In genomic region chr11:1090600-1091331, GRCh38 we compare ENCODE assay signal across 28 cellular contexts. TPM values are rescaled to one million over a fixed set of nuclear protein-coding genes. Genes with fewer than 3 reads are reported as not detected.
DNase-seq lines count a peak whose midpoint lies in the region; ATAC-seq and TF ChIP-seq lines count a peak whose summit lies in the region.
"Had no signal": no experiment of that assay in that cellular context is flagged by ENCODE, and none has a peak within 500 bp of the region (broad histone marks: within the 10 kb centered on the region; RNA-seq: fewer than 3 reads in every experiment).

No MANE protein-coding gene starts in this region.

- H3K36me3 ChIP-seq in right atrium auricular region: no peaks in the 10 kb centered on the region
- no peaks in the 10 kb centered on the region for H3K36me3 ChIP-seq in neural progenitor cell
- H3K36me3 ChIP-seq: BLaER1 treated with 17β-estradiol and CSF1 and Interleukin-3, amounts not matched to agents 10 nM and 100 nM; Peyer's patch had no signal

- H3K27me3 ChIP-seq in right atrium auricular region (no peaks in the 10 kb centered on the region), right cardiac atrium (ENCODE audit: control insufficient read depth, insufficient read depth) (no peaks in the 10 kb centered on the region), neural progenitor cell (no peaks in the 10 kb centered on the region)
- H3K27me3 ChIP-seq: BLaER1 treated with 17β-estradiol and CSF1 and Interleukin-3, amounts not matched to agents 10 nM and 100 nM; Peyer's patch had no signal

- H3F3A ChIP-seq in neural progenitor cell (ENCODE audit: low read depth): peaks cover 10% of the 10 kb centered on the region

- H3K9me3 ChIP-seq in right atrium auricular region: no peaks in the 10 kb centered on the region
- H3K9me3 ChIP-seq in right cardiac atrium (ENCODE audit: control insufficient read depth, low read length): no peaks in the 10 kb centered on the region
- no peaks in the 10 kb centered on the region for H3K9me3 ChIP-seq in neural progenitor cell (ENCODE audit: low read depth)
- H3K9me3 ChIP-seq: Peyer's patch had no signal

- no peaks in the 10 kb centered on the region for H3K79me2 ChIP-seq in neural progenitor cell (ENCODE audit: low read depth)

- no peak overlapping the region for H3K9ac ChIP-seq in neural progenitor cell
- H3K9ac ChIP-seq: BLaER1 treated with 17β-estradiol and CSF1 and Interleukin-3, amounts not matched to agents 10 nM and 100 nM; GM23248 had no signal

- intact Hi-C loops in Right ventricle myocardium inferior (cut with DNase I) (no loop called here), right cardiac atrium (cut with DNase I) (no loop called here)

- H3K27me3 Mint-ChIP-seq in neural progenitor cell (ENCODE audit: insufficient read depth, low read depth): peaks cover 13% of the 10 kb centered on the region
- H3K27me3 Mint-ChIP-seq in stimulated activated memory B cell treated with anti-CD40 and anti-IgM and Interleukin-4, amounts not matched to agents 10 μg/mL and 1 μg/mL and 100 μg/mL, for 72 hours: no peaks in the 10 kb centered on the region
- H3K27me3 Mint-ChIP-seq: CD4-positive, alpha-beta memory T cell had no signal

- peak overlapping the region; percentile 78 for H3K27ac Mint-ChIP-seq in neural progenitor cell
- no peak overlapping the region for H3K27ac Mint-ChIP-seq in stimulated activated memory B cell treated with anti-CD40 and anti-IgM and Interleukin-4, amounts not matched to agents 10 μg/mL and 1 μg/mL and 100 μg/mL, for 72 hours
- H3K27ac Mint-ChIP-seq: CD4-positive, alpha-beta memory T cell had no signal

- H3K4me1 ChIP-seq in right atrium auricular region (no peaks in the 10 kb centered on the region), right cardiac atrium (ENCODE audit: control insufficient read depth, insufficient read depth, low read length) (no peaks in the 10 kb centered on the region), neural progenitor cell (no peaks in the 10 kb centered on the region)
- H3K4me1 ChIP-seq: BLaER1 treated with 17β-estradiol and CSF1 and Interleukin-3, amounts not matched to agents 10 nM and 100 nM; Caco-2; Peyer's patch had no signal

- H3K36me3 Mint-ChIP-seq in neural progenitor cell: no peaks in the 10 kb centered on the region
- no peaks in the 10 kb centered on the region for H3K36me3 Mint-ChIP-seq in stimulated activated memory B cell treated with anti-CD40 and anti-IgM and Interleukin-4, amounts not matched to agents 10 μg/mL and 1 μg/mL and 100 μg/mL, for 72 hours
- H3K36me3 Mint-ChIP-seq: CD4-positive, alpha-beta memory T cell had no signal

- H3K4me3 Mint-ChIP-seq in neural progenitor cell: no peak overlapping the region
- no peak overlapping the region for H3K4me3 Mint-ChIP-seq in stimulated activated memory B cell treated with anti-CD40 and anti-IgM and Interleukin-4, amounts not matched to agents 10 μg/mL and 1 μg/mL and 100 μg/mL, for 72 hours

- DNase-seq in Right ventricle myocardium inferior (ENCODE audit: missing footprints): peak; percentile 50
- no peak for DNase-seq in right atrium auricular region (ENCODE audit: low spot score)
- DNase-seq in right cardiac atrium: peak in 2 of 3 donors; percentile 12 to 35
- DNase-seq in neural progenitor cell (ENCODE audit: low spot score): no peak
- DNase-seq in LoVo (ENCODE audit: low spot score): no peak
- DNase-seq in activated T-cell treated with anti-CD3 and anti-CD28 coated beads, Interleukin-2, amount 50 U/mL, for 1 hour: no peak
- no peak for DNase-seq in GF-D8 (lab: John Stamatoyannopoulos, UW)
- DNase-seq: ACHN; Caco-2; CD4-positive, alpha-beta memory T cell; DND-41; GM23248; KG1; NCI-H1092 treated with DMSO at 0.1 percent for 48 hours; NCI-H1436 treated with DMSO at 0.1 percent for 48 hours; NCI-H1930; NCI-H2227 treated with DMSO at 0.1 percent for 48 hours; NCI-H510A; NCI-H774; NK-92 treated with Interleukin-12 subunit alpha and Interleukin-12 subunit beta, amount 100 ng/mL, for 24 hours had no signal

- peaks cover 9% of the 10 kb centered on the region for H3K4me1 Mint-ChIP-seq in neural progenitor cell
- H3K4me1 Mint-ChIP-seq in stimulated activated memory B cell treated with anti-CD40 and anti-IgM and Interleukin-4, amounts not matched to agents 10 μg/mL and 1 μg/mL and 100 μg/mL, for 72 hours: no peaks in the 10 kb centered on the region

- H3K4me3 ChIP-seq in right atrium auricular region (no peak overlapping the region), right cardiac atrium (ENCODE audit: low read length) (no peak overlapping the region), neural progenitor cell (no peak overlapping the region)
- H3K4me3 ChIP-seq: BLaER1 treated with 17β-estradiol and CSF1 and Interleukin-3, amounts not matched to agents 10 nM and 100 nM; GM23248; Peyer's patch had no signal

- TF ChIP-seq CTCF in right atrium auricular region (IDR thresholded peaks at IDR 0.05) (no peak), neural progenitor cell (IDR thresholded peaks at IDR 0.05) (no peak)

- ATAC-seq in Right ventricle myocardium inferior (no peak), right cardiac atrium (no peak)
- ATAC-seq in stimulated activated memory B cell treated with anti-CD40 and anti-IgM and Interleukin-4, amounts not matched to agents 10 μg/mL and 1 μg/mL and 100 μg/mL, for 72 hours: no peak
- ATAC-seq: HCT116 had no signal

- H4K20me1 ChIP-seq in neural progenitor cell (ENCODE audit: low read depth): no peaks in the 10 kb centered on the region
- H4K20me1 ChIP-seq: BLaER1 treated with 17β-estradiol and CSF1 and Interleukin-3, amounts not matched to agents 10 nM and 100 nM had no signal

- 93% methylated on average over 20 of the region's 20 CpGs for WGBS in right cardiac atrium

- H3K9me3 Mint-ChIP-seq in neural progenitor cell: peaks cover 6% of the 10 kb centered on the region
- peaks cover 20% of the 10 kb centered on the region for H3K9me3 Mint-ChIP-seq in stimulated activated memory B cell treated with anti-CD40 and anti-IgM and Interleukin-4, amounts not matched to agents 10 μg/mL and 1 μg/mL and 100 μg/mL, for 72 hours

- H3K27ac ChIP-seq in right atrium auricular region (no peak overlapping the region), right cardiac atrium (ENCODE audit: low read length) (no peak overlapping the region), neural progenitor cell (no peak overlapping the region)
- H3K27ac ChIP-seq: 22Rv1; BLaER1 treated with 17β-estradiol and CSF1 and Interleukin-3, amounts not matched to agents 10 nM and 100 nM; GM23248; Peyer's patch had no signal

- no peak overlapping the region for H3K4me2 ChIP-seq in neural progenitor cell
- H3K4me2 ChIP-seq: BLaER1 treated with 17β-estradiol and CSF1 and Interleukin-3, amounts not matched to agents 10 nM and 100 nM had no signal

- H2AFZ ChIP-seq in neural progenitor cell (replicated peaks): no peak overlapping the region
- H2AFZ ChIP-seq: GM23248 had no signal

RNA-seq across cellular contexts. Expression of gene MUC2, which starts 16.1 kb away (rescaled TPM):
- total RNA-seq in Right ventricle myocardium inferior (not detected), right atrium auricular region (not detected), right cardiac atrium (under 1 TPM in 1 of 4 donors, not detected in 3; 0.03 TPM), neural progenitor cell (ENCODE audit: low replicate concordance) (not detected in 2 replicates)
- 0.02 TPM for polyA plus RNA-seq in right cardiac atrium
- total RNA-seq: CD4-positive, alpha-beta memory T cell; GM23248; HT1080; OCI-LY7; SK-MEL-5 had no signal
- polyA plus RNA-seq: CD4-positive, alpha-beta memory T cell; GM23248 had no signal

RNA-seq across cellular contexts. Expression of gene MUC6, which starts 54.2 kb away (rescaled TPM):
- total RNA-seq in Right ventricle myocardium inferior (not detected), right atrium auricular region (not detected), right cardiac atrium (not detected), neural progenitor cell (ENCODE audit: low replicate concordance) (not detected in 2 replicates)
- 0.05 TPM for polyA plus RNA-seq in right cardiac atrium
- total RNA-seq: Caco-2; CD4-positive, alpha-beta memory T cell; GM23248; HT1080; OCI-LY7; Peyer's patch; SK-MEL-5 had no signal
- polyA plus RNA-seq: GM23248 had no signal

Comparison
In these comparisons a context has a peak if more than half of its experiments do, and no peak if none do; other contexts are left out.
1. DNase-seq: peak in Right ventricle myocardium inferior (single experiment) and right cardiac atrium (2 of 3); none in right atrium auricular region (single experiment), neural progenitor cell (single experiment), LoVo (single experiment), activated T-cell treated with anti-CD3 and anti-CD28 coated beads, Interleukin-2, amount 50 U/mL, for 1 hour (single experiment) and GF-D8 (single experiment).